Comparison of ENCODE assay signal across 23 cellular contexts in the genomic region with DNA sequence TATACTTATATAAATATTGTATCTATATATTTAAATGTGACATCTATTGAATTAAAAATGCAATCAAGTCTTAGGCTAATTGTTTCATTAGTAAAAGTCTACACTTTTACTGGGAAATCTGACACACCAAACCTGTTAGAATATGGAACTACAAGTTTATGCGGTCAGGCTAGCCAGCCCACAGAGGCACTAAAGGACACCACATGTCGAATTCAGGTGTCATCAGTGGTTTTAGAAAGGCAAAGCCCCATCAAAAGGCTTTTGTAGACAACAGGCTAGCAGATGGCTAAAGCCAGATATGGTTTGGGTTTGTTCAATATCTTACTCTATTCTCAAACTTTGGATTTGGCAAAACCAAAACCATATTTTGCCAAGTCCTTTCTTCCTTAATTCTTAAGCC.
A peak's percentile ranks its signal among the peaks of the same experiment; 100 is the strongest.
DNase-seq lines count a peak whose midpoint lies in the region.
"Had no signal": no experiment of that assay in that cellular context is flagged by ENCODE, and none has a peak within 500 bp of the region (broad histone marks: within the 10 kb centered on the region; RNA-seq: fewer than 3 reads in every experiment).

No MANE protein-coding gene starts in this region.

- no peak overlapping the region for H3K23ac ChIP-seq in mesenchymal stem cell (ENCODE audit: low read length in 2 of 2)

- H2BK120ac ChIP-seq in mesenchymal stem cell (ENCODE audit: low read depth, low read length), result no peak overlapping the region

- H3K4me3 ChIP-seq in mesenchymal stem cell (ENCODE audit: insufficient read depth in 1 of 2, low read depth in 1 of 2, low read length in 2 of 2), result no peak overlapping the region
- H3K4me3 ChIP-seq: A549, BLaER1, GM12878 had no signal

- H2AK5ac ChIP-seq in mesenchymal stem cell (ENCODE audit: low read length, severe bottlenecking), result no peak overlapping the region

- no peak overlapping the region for H3K4me2 ChIP-seq in mesenchymal stem cell (ENCODE audit: low read length, poor library complexity, severe bottlenecking)
- H3K4me2 ChIP-seq: A549, BLaER1 had no signal

- H3K9ac ChIP-seq in mesenchymal stem cell (ENCODE audit: low read length), result no peak overlapping the region
- H3K9ac ChIP-seq: BLaER1 had no signal

- no peaks in the 10 kb centered on the region for H3K79me1 ChIP-seq in mesenchymal stem cell (replicated peaks; ENCODE audit: low read length, poor library complexity, severe bottlenecking)

- no peak overlapping the region for H2BK15ac ChIP-seq in mesenchymal stem cell (ENCODE audit: low read depth, poor library complexity, severe bottlenecking)

- H3K27me3 ChIP-seq in mesenchymal stem cell (ENCODE audit: control insufficient read depth in 1 of 2, insufficient read depth in 1 of 2, low read length in 2 of 2), result peaks cover 0 to 65% of the 10 kb centered on the region in 2 experiments
- H3K27me3 ChIP-seq: BE2C, BLaER1 had no signal

- H3K36me3 ChIP-seq in mesenchymal stem cell (ENCODE audit: control insufficient read depth in 1 of 2, insufficient read depth in 2 of 2, low read depth in 1 of 2, low read length in 2 of 2), result no peaks in the 10 kb centered on the region
- H3K36me3 ChIP-seq: BE2C, BLaER1 had no signal

- peak; percentile 7 for DNase-seq in NCI-H82 (lab: John Stamatoyannopoulos, UW)
- no peak for DNase-seq in NCI-H82 treated with DMSO at 0.1 percent for 48 hours (lab: John Stamatoyannopoulos, UW; ENCODE audit: unreplicated experiment)
- peak; percentile 55 for DNase-seq in RPMI8226
- no peak for DNase-seq in GOT3 (lab: John Stamatoyannopoulos, UW)
- no peak for DNase-seq in mesenchymal stem cell
- DNase-seq: ACHN; BE2C; C1 segment of cervical spinal cord; CD4-positive, alpha-beta memory T cell; CD4-positive, CD25-positive, alpha-beta regulatory T cell; CD8-positive, alpha-beta memory T cell; COR-L47; DMS 273 treated with DMSO at 0.1 percent for 48 hours; DMS153; DMS53; DMS79; DND-41; EL; GDM1 had no signal

- H4K91ac ChIP-seq in mesenchymal stem cell (ENCODE audit: low read length), result no peak overlapping the region

- no peak overlapping the region for H4K8ac ChIP-seq in mesenchymal stem cell (ENCODE audit: low read length)

- H3K4ac ChIP-seq in mesenchymal stem cell (ENCODE audit: low read depth in 1 of 2, low read length in 2 of 2), result no peak overlapping the region

- no peak overlapping the region for H2BK12ac ChIP-seq in mesenchymal stem cell (ENCODE audit: low read length in 2 of 2)

- WGBS in mesenchymal stem cell, result 75% methylated on average over 2 of the region's 2 CpGs

- H2BK5ac ChIP-seq in mesenchymal stem cell (ENCODE audit: low read depth, low read length, poor library complexity, severe bottlenecking), result no peak overlapping the region

- H3K4me1 ChIP-seq in mesenchymal stem cell (ENCODE audit: control insufficient read depth, insufficient read depth, low read depth, low read length), result no peaks in the 10 kb centered on the region
- H3K4me1 ChIP-seq: A549, BE2C had no signal

- H3K9me3 ChIP-seq in mesenchymal stem cell (ENCODE audit: control insufficient read depth, low read length), result no peaks in the 10 kb centered on the region
- H3K9me3 ChIP-seq: A549, BE2C, BLaER1 had no signal

- no peak overlapping the region for H2AFZ ChIP-seq in mesenchymal stem cell (ENCODE audit: low read depth, low read length)

- no peak overlapping the region for H3K14ac ChIP-seq in mesenchymal stem cell (ENCODE audit: low read length in 2 of 2)

- H3K18ac ChIP-seq in mesenchymal stem cell (ENCODE audit: low read depth in 1 of 2, low read length in 2 of 2), result no peak overlapping the region

- H3K27ac ChIP-seq in mesenchymal stem cell (ENCODE audit: low read length, poor library complexity, severe bottlenecking), result no peak overlapping the region
- H3K27ac ChIP-seq: 22Rv1, A549, BLaER1 had no signal

Comparison
In these comparisons a context has a peak if more than half of its experiments do, and no peak if none do; other contexts are left out.
1. DNase-seq: peak in NCI-H82 (single experiment) and RPMI8226 (single experiment); none in NCI-H82 treated with DMSO at 0.1 percent for 48 hours (single experiment), GOT3 (single experiment) and mesenchymal stem cell (single experiment).